In genomic region chr3:27462228-27462627, GRCh38 we compare ENCODE assay signal across 22 cellular contexts.
"Had no signal": no experiment of that assay in that cellular context is flagged by ENCODE, and none has a peak within 500 bp of the region (broad histone marks: within the 10 kb centered on the region; RNA-seq: fewer than 3 reads in every experiment).

No MANE protein-coding gene starts in this region.

- DNase-seq: activated B cell treated with CpG ODN at 0.5 μM for 24 hours; activated CD4-positive, alpha-beta memory T cell treated with anti-CD3 and anti-CD28 coated beads for 36 hours; activated CD4-positive, alpha-beta T cell treated with anti-CD3 and anti-CD28 coated beads, Interleukin-2, amount 10 ng/mL, durations not matched to agents 7 days and 5 days; activated CD8-positive, alpha-beta memory T cell treated with anti-CD3 and anti-CD28 coated beads, Interleukin-2, amount 50 U/mL, for 4 hours; activated T-cell treated with anti-CD3 and anti-CD28 coated beads, Interleukin-2, amount 50 U/mL, for 72 hours; amygdala; KG1; NCI-H1048; NCI-H1417; NCI-H1930; NCI-H2171 treated with DMSO at 0.1 percent for 48 hours; NCI-H226; NCI-H510A; NCI-H526 treated with DMSO at 0.1 percent for 48 hours; NCI-H82; RPMI8226; T-cell had no signal

- H3K27me3 ChIP-seq: cardiac muscle cell had no signal

- H3K27ac ChIP-seq: cardiac muscle cell, SK-N-MC had no signal

- ATAC-seq: activated T-cell treated with anti-CD3 and anti-CD28 coated beads, Interleukin-2, amount 50 U/mL, for 72 hours; Right ventricle myocardium inferior; T-cell had no signal

- H3K9me3 Mint-ChIP-seq: activated B cell treated with CpG ODN at 0.5 μM for 24 hours; activated CD4-positive, alpha-beta memory T cell treated with anti-CD3 and anti-CD28 coated beads for 36 hours; activated T-cell treated with anti-CD3 and anti-CD28 coated beads, Interleukin-2, amount 50 U/mL, for 72 hours; T-cell had no signal

- H3K27ac Mint-ChIP-seq: activated B cell treated with CpG ODN at 0.5 μM for 24 hours; activated CD4-positive, alpha-beta memory T cell treated with anti-CD3 and anti-CD28 coated beads for 36 hours; activated CD4-positive, alpha-beta T cell treated with anti-CD3 and anti-CD28 coated beads, Interleukin-2, amount 10 ng/mL, durations not matched to agents 7 days and 5 days; activated naive CD8-positive, alpha-beta T cell; activated T-cell treated with anti-CD3 and anti-CD28 coated beads, Interleukin-2, amount 50 U/mL, for 72 hours; brain had no signal

- H3K4me3 Mint-ChIP-seq: activated B cell treated with CpG ODN at 0.5 μM for 24 hours; activated CD4-positive, alpha-beta memory T cell treated with anti-CD3 and anti-CD28 coated beads for 36 hours; activated CD4-positive, alpha-beta T cell treated with anti-CD3 and anti-CD28 coated beads, Interleukin-2, amount 10 ng/mL, durations not matched to agents 7 days and 5 days; activated naive CD8-positive, alpha-beta T cell; activated T-cell treated with anti-CD3 and anti-CD28 coated beads, Interleukin-2, amount 50 U/mL, for 72 hours; brain; T-cell had no signal

- H3K27me3 Mint-ChIP-seq: activated B cell treated with CpG ODN at 0.5 μM for 24 hours; activated CD4-positive, alpha-beta memory T cell treated with anti-CD3 and anti-CD28 coated beads for 36 hours; activated CD4-positive, alpha-beta T cell treated with anti-CD3 and anti-CD28 coated beads, Interleukin-2, amount 10 ng/mL, durations not matched to agents 7 days and 5 days; activated naive CD8-positive, alpha-beta T cell; brain; T-cell had no signal

- H3K4me1 Mint-ChIP-seq: brain had no signal
